In genomic region chr3:53739926-53740325, GRCh38 we compare ENCODE assay signal across 16 cellular contexts.
DNase-seq lines count a peak whose midpoint lies in the region; ATAC-seq and TF ChIP-seq lines count a peak whose summit lies in the region.
"Had no signal": no experiment of that assay in that cellular context is flagged by ENCODE, and none has a peak within 500 bp of the region (broad histone marks: within the 10 kb centered on the region; RNA-seq: fewer than 3 reads in every experiment).

No MANE protein-coding gene starts in this region.

- in situ Hi-C loops in brain microvascular endothelial cell (cut with HindIII; ENCODE audit: low pct_ligation_motif_present, low sequenced_read_pairs) = no loop called here

- H3K27ac Mint-ChIP-seq in T-helper 2 cell treated with Interferon-gamma antibody and Interleukin-4, amounts not matched to agents 5 μg/mL and 100 μg/mL, for 36 hours = peak overlapping the region; percentile 39
- peak overlapping the region; percentile 25 for H3K27ac Mint-ChIP-seq in glutamatergic neuron (ENCODE audit: unreplicated experiment)

- no peak overlapping the region for H3K4me3 Mint-ChIP-seq in T-helper 2 cell treated with Interferon-gamma antibody and Interleukin-4, amounts not matched to agents 5 μg/mL and 100 μg/mL, for 36 hours
- H3K4me3 Mint-ChIP-seq in glutamatergic neuron (ENCODE audit: unreplicated experiment) = no peak overlapping the region
- H3K4me3 Mint-ChIP-seq: CD8-positive, alpha-beta memory T cell had no signal

- H3K27ac ChIP-seq in spleen = no peak overlapping the region
- H3K27ac ChIP-seq in brain microvascular endothelial cell = no peak overlapping the region
- H3K27ac ChIP-seq: 22Rv1, BLaER1 had no signal

- 70 to 81% (median 76%) methylated on average over 5 of the region's 5 CpGs for WGBS in spleen, 5 donors

- intact Hi-C loops in spleen (cut with DNase I; ENCODE audit: low total_unique reads) = no loop called here

- H3K27me3 ChIP-seq in spleen (replicated peaks in 1 of 7) = no peaks in the 10 kb centered on the region
- no peaks in the 10 kb centered on the region for H3K27me3 ChIP-seq in brain microvascular endothelial cell (replicated peaks)
- H3K27me3 ChIP-seq: BLaER1 had no signal

- TF ChIP-seq CTCF in glutamatergic neuron (IDR thresholded peaks at IDR 0.05; ENCODE audit: partially characterized antibody, unreplicated experiment) (no peak), spleen (IDR thresholded peaks at IDR 0.05 in 8 of 11, conservative IDR thresholded peaks at IDR 0.05 in 3 of 11) (no peak), brain microvascular endothelial cell (IDR thresholded peaks at IDR 0.05; ENCODE audit: low read depth, low read length, missing control alignments) (no peak)

- DNase-seq in T-helper 2 cell treated with Interferon-gamma antibody and Interleukin-4, amounts not matched to agents 5 μg/mL and 100 μg/mL, for 36 hours (ENCODE audit: low spot score) = no peak
- DNase-seq in T-helper 2 cell = no peak
- DNase-seq in glutamatergic neuron = no peak
- DNase-seq in mesenteric fat pad (ENCODE audit: low spot score) = peak; percentile 11
- no peak for DNase-seq in spleen
- DNase-seq in brain microvascular endothelial cell = no peak
- no peak for DNase-seq in activated CD4-positive, alpha-beta T cell treated with anti-CD3 and anti-CD28 coated beads for 48 hours
- DNase-seq: AML-193; Caco-2; CD8-positive, alpha-beta memory T cell; DND-41; GDM1 had no signal

- H3K9me3 ChIP-seq in spleen = no peaks in the 10 kb centered on the region
- H3K9me3 ChIP-seq: BLaER1, Caco-2 had no signal

- H3K36me3 Mint-ChIP-seq in T-helper 2 cell treated with Interferon-gamma antibody and Interleukin-4, amounts not matched to agents 5 μg/mL and 100 μg/mL, for 36 hours (ENCODE audit: low read depth) = peaks cover 4% of the 10 kb centered on the region
- H3K36me3 Mint-ChIP-seq in glutamatergic neuron (ENCODE audit: unreplicated experiment) = no peaks in the 10 kb centered on the region
- H3K36me3 Mint-ChIP-seq: CD8-positive, alpha-beta memory T cell had no signal

- peaks cover 15% of the 10 kb centered on the region for H3K4me1 Mint-ChIP-seq in T-helper 2 cell treated with Interferon-gamma antibody and Interleukin-4, amounts not matched to agents 5 μg/mL and 100 μg/mL, for 36 hours (ENCODE audit: low read depth)
- H3K4me1 Mint-ChIP-seq in glutamatergic neuron (ENCODE audit: low read depth, unreplicated experiment) = peaks cover 16% of the 10 kb centered on the region
- H3K4me1 Mint-ChIP-seq: CD8-positive, alpha-beta memory T cell had no signal

- no peak for ATAC-seq in GM18502 (IDR thresholded peaks at IDR 0.05; ENCODE audit: poor library complexity, unreplicated experiment)
- ATAC-seq: HCT116 had no signal

- no peaks in the 10 kb centered on the region for H3K9me3 Mint-ChIP-seq in T-helper 2 cell treated with Interferon-gamma antibody and Interleukin-4, amounts not matched to agents 5 μg/mL and 100 μg/mL, for 36 hours
- H3K9me3 Mint-ChIP-seq in glutamatergic neuron (ENCODE audit: unreplicated experiment) = peaks cover 4% of the 10 kb centered on the region
- H3K9me3 Mint-ChIP-seq: CD8-positive, alpha-beta memory T cell had no signal

- H3K36me3 ChIP-seq in spleen (no peaks in the 10 kb centered on the region), brain microvascular endothelial cell (replicated peaks) (no peaks in the 10 kb centered on the region)
- H3K36me3 ChIP-seq: BLaER1 had no signal

- H3K4me3 ChIP-seq in spleen (no peak overlapping the region), brain microvascular endothelial cell (ENCODE audit: low read depth, low read length) (no peak overlapping the region)
- H3K4me3 ChIP-seq: BLaER1 had no signal

- peaks cover 28% of the 10 kb centered on the region for H3K27me3 Mint-ChIP-seq in T-helper 2 cell treated with Interferon-gamma antibody and Interleukin-4, amounts not matched to agents 5 μg/mL and 100 μg/mL, for 36 hours (ENCODE audit: low read depth)
- H3K27me3 Mint-ChIP-seq in glutamatergic neuron (ENCODE audit: unreplicated experiment) = peaks cover 5% of the 10 kb centered on the region

- no peak for TF ChIP-seq POLR2A in spleen (IDR thresholded peaks at IDR 0.05)

- H3K4me1 ChIP-seq in spleen = no peaks in the 10 kb centered on the region
- H3K4me1 ChIP-seq: BLaER1, Caco-2 had no signal
